Comparison of ENCODE assay signal across 9 cellular contexts in the genomic region with DNA sequence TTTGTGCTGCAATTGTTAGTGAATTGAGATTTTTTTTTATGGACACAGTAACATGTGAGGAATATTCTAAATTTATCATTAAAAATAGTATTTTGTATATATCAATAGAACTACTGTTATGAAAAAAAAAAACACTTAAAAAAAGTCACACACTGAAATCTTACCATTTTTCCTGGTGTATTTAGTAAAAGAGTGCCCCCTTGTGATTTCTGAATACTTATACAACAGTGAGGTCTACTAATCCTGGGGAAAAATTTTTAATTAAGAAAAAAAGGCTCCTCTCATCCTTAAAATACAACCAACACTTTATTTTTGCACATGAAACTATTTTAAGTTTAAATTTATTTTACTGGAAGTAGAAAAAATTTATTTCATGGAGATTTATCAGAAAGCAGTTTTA. TPM values are rescaled to one million over a fixed set of nuclear protein-coding genes. Genes with fewer than 3 reads are reported as not detected.
DNase-seq lines count a peak whose midpoint lies in the region; ATAC-seq and TF ChIP-seq lines count a peak whose summit lies in the region.
"Had no signal": no experiment of that assay in that cellular context is flagged by ENCODE, and none has a peak within 500 bp of the region (broad histone marks: within the 10 kb centered on the region; RNA-seq: fewer than 3 reads in every experiment).

No MANE protein-coding gene starts in this region.

- peak; percentile 49; the same call in 1 of the 2 replicates for TF ChIP-seq CTCF in A673 (conservative IDR thresholded peaks at IDR 0.05; ENCODE audit: low read depth, low read length)
- TF ChIP-seq CTCF in RWPE1 (conservative IDR thresholded peaks at IDR 0.05; ENCODE audit: low read depth): peak; percentile 44; the same call in 1 of the 2 replicates
- peak; percentile 30 for TF ChIP-seq CTCF in glutamatergic neuron (IDR thresholded peaks at IDR 0.05; ENCODE audit: partially characterized antibody, unreplicated experiment)
- TF ChIP-seq CTCF in left lung (IDR thresholded peaks at IDR 0.05): peak in 1 of 2 donors; percentile 23

- no peak overlapping the region for H3K4me3 ChIP-seq in A673 (ENCODE audit: low read depth, low read length, poor library complexity, severe bottlenecking)
- H3K4me3 ChIP-seq in left lung: no peak overlapping the region

- peak; percentile 15 for DNase-seq in A673 (ENCODE audit: low spot score)
- peak; percentile 19 for DNase-seq in HT-29 (ENCODE audit: low spot score)
- DNase-seq in RWPE1 (ENCODE audit: low spot score): peak; percentile 7
- no peak for DNase-seq in glutamatergic neuron
- DNase-seq in left lung: no peak
- no peak for DNase-seq in naive thymus-derived CD8-positive, alpha-beta T cell

- H3K9me3 Mint-ChIP-seq in glutamatergic neuron (ENCODE audit: unreplicated experiment): peaks cover 6% of the 10 kb centered on the region
- peaks cover 3 to 29% (median 9%) of the 10 kb centered on the region in 9 donors for H3K9me3 Mint-ChIP-seq in naive thymus-derived CD8-positive, alpha-beta T cell

- peaks cover 6% of the 10 kb centered on the region for H3K36me3 Mint-ChIP-seq in glutamatergic neuron (ENCODE audit: unreplicated experiment)
- H3K36me3 Mint-ChIP-seq in naive thymus-derived CD8-positive, alpha-beta T cell: peaks cover 0 to 13% (median 0%) of the 10 kb centered on the region in 3 donors

- intact Hi-C loops in A673 (cut with micrococcal nuclease; ENCODE audit: unreplicated experiment) (loop anchor here (2.0 to 10.0 kb wide), 2 partner anchors 270 to 1116 kb away; no protein-coding TSS in a partner anchor), left lung (cut with DNase I) (no loop called here)

- H3K9me3 ChIP-seq in A673 (ENCODE audit: low read depth, low read length, poor library complexity, severe bottlenecking) (no peaks in the 10 kb centered on the region), left lung (peaks cover 0 to 6% of the 10 kb centered on the region in 2 donors)

- no peak for ATAC-seq in left lung
- no peak for ATAC-seq in naive thymus-derived CD8-positive, alpha-beta T cell
- ATAC-seq in HG02840 (IDR thresholded peaks at IDR 0.05; ENCODE audit: low FRiP score, unreplicated experiment): no peak
- ATAC-seq in HG03139 (IDR thresholded peaks at IDR 0.05; ENCODE audit: unreplicated experiment): no peak

- no peak overlapping the region for H3K27ac Mint-ChIP-seq in glutamatergic neuron (ENCODE audit: unreplicated experiment)
- no peak overlapping the region for H3K27ac Mint-ChIP-seq in naive thymus-derived CD8-positive, alpha-beta T cell

- POLR2A ChIA-PET in A673 (lab: Charles Lee; ENCODE audit: low non-redundant PET) (no interaction called here), RWPE1 (lab: Yijun Ruan, JAX; ENCODE audit: low non-redundant PET) (no interaction called here)
- POLR2A ChIA-PET in naive thymus-derived CD8-positive, alpha-beta T cell (lab: Charles Lee): no interaction called here

- no peaks in the 10 kb centered on the region for H3K4me1 ChIP-seq in A673 (ENCODE audit: insufficient read depth, low read length, poor library complexity, severe bottlenecking)
- H3K4me1 ChIP-seq in left lung: no peaks in the 10 kb centered on the region

- no peak overlapping the region for H3K4me3 Mint-ChIP-seq in glutamatergic neuron (ENCODE audit: unreplicated experiment)
- H3K4me3 Mint-ChIP-seq in naive thymus-derived CD8-positive, alpha-beta T cell: no peak overlapping the region

- H3K27me3 ChIP-seq in A673 (replicated peaks; ENCODE audit: insufficient read depth, low read depth, low read length, poor library complexity): no peaks in the 10 kb centered on the region
- no peaks in the 10 kb centered on the region for H3K27me3 ChIP-seq in left lung

- CTCF ChIA-PET in A673 (lab: Charles Lee) (no interaction called here), RWPE1 (lab: Yijun Ruan, JAX) (interaction anchor here (0.6 to 0.9 kb wide), 5 partner anchors 11 to 618 kb away, joined by 3 to 5 read pairs (median 3); no protein-coding TSS in a partner anchor)

- BruUV-seq in A673 (replicated peaks; lab: Mats Ljungman, UMichigan): no TSS peak

- H3K36me3 ChIP-seq in A673 (ENCODE audit: insufficient read depth, low read length, poor library complexity, severe bottlenecking) (no peaks in the 10 kb centered on the region), left lung (no peaks in the 10 kb centered on the region)

- no peaks in the 10 kb centered on the region for H3K27me3 Mint-ChIP-seq in glutamatergic neuron (ENCODE audit: unreplicated experiment)
- H3K27me3 Mint-ChIP-seq in naive thymus-derived CD8-positive, alpha-beta T cell: no peaks in the 10 kb centered on the region

- no peak overlapping the region for H3K27ac ChIP-seq in A673 (ENCODE audit: low read depth, low read length, poor library complexity, severe bottlenecking)
- H3K27ac ChIP-seq in RWPE1: no peak overlapping the region
- H3K27ac ChIP-seq in left lung: no peak overlapping the region

- peaks cover 3% of the 10 kb centered on the region for H3K4me1 Mint-ChIP-seq in glutamatergic neuron (ENCODE audit: low read depth, unreplicated experiment)
- no peaks in the 10 kb centered on the region for H3K4me1 Mint-ChIP-seq in naive thymus-derived CD8-positive, alpha-beta T cell

RNA-seq across cellular contexts. Expression of a gene that starts 56.4 kb away (rescaled TPM):
- total RNA-seq in A673 (2021) (not detected in 2 replicates), glutamatergic neuron (ENCODE audit: unreplicated experiment) (26.8 TPM), left lung (under 1 TPM; 0.15 to 0.71 TPM)
- not detected in 2 replicates for total RNA-seq in HT-29 (2014; rRNA removed; shearing (Covaris generic))
- total RNA-seq in naive thymus-derived CD8-positive, alpha-beta T cell: not detected
- polyA plus RNA-seq in naive thymus-derived CD8-positive, alpha-beta T cell: not detected
- total RNA-seq: Daoy had no signal

Comparison
In these comparisons a context has a peak if more than half of its experiments do, and no peak if none do; other contexts are left out.
1. DNase-seq: peak in A673 (single experiment), HT-29 (single experiment) and RWPE1 (single experiment); none in glutamatergic neuron (single experiment), left lung (0 of 2) and naive thymus-derived CD8-positive, alpha-beta T cell (0 of 10).
2. RNA of a gene that starts 56.4 kb away (total RNA-seq): 26.8 TPM in glutamatergic neuron (single experiment); 0.15 to 0.71 TPM in left lung, not detected in A673, not detected in HT-29 and not detected in naive thymus-derived CD8-positive, alpha-beta T cell; every median in the first group is over 10 times any median in the second.